18 cellular contexts compared by ENCODE assay signal in the genomic region with DNA sequence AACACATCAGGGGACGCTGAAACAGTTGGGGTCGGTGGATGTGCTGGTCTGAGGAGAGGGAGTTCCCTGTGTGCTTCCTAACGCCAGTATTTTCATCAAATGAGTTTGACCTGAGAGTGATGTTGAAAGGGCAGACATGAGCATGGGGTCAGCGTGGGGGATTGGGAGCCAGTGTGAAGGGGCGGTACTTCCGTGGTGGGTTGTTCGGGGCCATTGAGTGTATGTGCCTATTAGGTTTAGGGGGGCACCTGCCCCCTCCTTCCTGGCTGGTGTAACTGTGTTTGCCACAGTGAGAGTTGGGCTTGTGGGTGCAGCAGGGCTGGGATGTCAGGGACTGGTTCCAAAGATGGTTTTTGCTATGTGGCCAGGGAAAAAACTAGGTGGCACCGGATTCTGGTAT. TPM values are rescaled to one million over a fixed set of nuclear protein-coding genes. Genes with fewer than 3 reads are reported as not detected.
DNase-seq lines count a peak whose midpoint lies in the region; ATAC-seq and TF ChIP-seq lines count a peak whose summit lies in the region.
"Had no signal": no experiment of that assay in that cellular context is flagged by ENCODE, and none has a peak within 500 bp of the region (broad histone marks: within the 10 kb centered on the region; RNA-seq: fewer than 3 reads in every experiment).

No MANE protein-coding gene starts in this region.

- H3K27me3 ChIP-seq in adipocyte (replicated peaks; ENCODE audit: control insufficient read depth, insufficient read depth, low read length) = no peaks in the 10 kb centered on the region
- peaks cover 0 to 6% (median 0%) of the 10 kb centered on the region in 4 donors for H3K27me3 ChIP-seq in esophagus muscularis mucosa
- no peaks in the 10 kb centered on the region for H3K27me3 ChIP-seq in neuronal stem cell (ENCODE audit: control insufficient read depth in 3 of 3, insufficient read depth in 3 of 3, low read depth in 1 of 3, low read length in 3 of 3)
- H3K27me3 ChIP-seq in tibial artery = no peaks in the 10 kb centered on the region
- H3K27me3 ChIP-seq: SJSA1 had no signal

- peaks cover under 1% of the 10 kb centered on the region for H3K36me3 ChIP-seq in adipocyte (ENCODE audit: control insufficient read depth, insufficient read depth, low read length, severe bottlenecking)
- H3K36me3 ChIP-seq in esophagus muscularis mucosa = peaks cover 6 to 19% (median 13%) of the 10 kb centered on the region in 4 donors
- no peaks in the 10 kb centered on the region for H3K36me3 ChIP-seq in neuronal stem cell (replicated peaks in 1 of 2; ENCODE audit: control insufficient read depth in 2 of 2, insufficient read depth in 2 of 2, low read length in 2 of 2)
- peaks cover 35 to 56% (median 49%) of the 10 kb centered on the region in 3 donors for H3K36me3 ChIP-seq in tibial artery
- H3K36me3 ChIP-seq: upper lobe of left lung had no signal

- H4K91ac ChIP-seq in neuronal stem cell (ENCODE audit: low read depth, low read length, poor library complexity) = no peak overlapping the region

- H2BK120ac ChIP-seq in neuronal stem cell (ENCODE audit: low read depth, low read length) = no peak overlapping the region

- TF ChIP-seq CTCF in esophagus muscularis mucosa (IDR thresholded peaks at IDR 0.05) = no peak
- no peak for TF ChIP-seq CTCF in tibial artery (IDR thresholded peaks at IDR 0.05)

- H2BK12ac ChIP-seq in neuronal stem cell (ENCODE audit: low read length) = no peak overlapping the region

- H2BK5ac ChIP-seq in neuronal stem cell (ENCODE audit: low read length) = peak overlapping the region; percentile 14

- H3K4me1 ChIP-seq in adipocyte (ENCODE audit: control insufficient read depth, insufficient read depth, low read length) = peaks cover 23% of the 10 kb centered on the region
- peaks cover 24 to 100% (median 92%) of the 10 kb centered on the region in 4 donors for H3K4me1 ChIP-seq in esophagus muscularis mucosa
- H3K4me1 ChIP-seq in neuronal stem cell (ENCODE audit: control insufficient read depth in 2 of 2, insufficient read depth in 1 of 2, low read depth in 1 of 2, low read length in 2 of 2) = peaks cover 26 to 32% of the 10 kb centered on the region in 2 donors
- H3K4me1 ChIP-seq in tibial artery = peaks cover 5 to 97% (median 76%) of the 10 kb centered on the region in 4 donors
- H3K4me1 ChIP-seq: upper lobe of left lung had no signal

- intact Hi-C loops in esophagus muscularis mucosa (cut with DNase I) (no loop called here), tibial artery (cut with DNase I; ENCODE audit: low total_unique reads) (no loop called here)

- DNase-seq in adipocyte (ENCODE audit: low read depth) (no peak), esophagus muscularis mucosa (ENCODE audit: extremely low spot score) (no peak), neuronal stem cell (ENCODE audit: low spot score) (no peak), tibial artery (no peak), iPS-NIHi11 (ENCODE audit: low spot score) (no peak), germinal center (ENCODE audit: low spot score) (no peak)
- DNase-seq: NCI-H1436 treated with DMSO at 0.1 percent for 48 hours, NCI-H774 had no signal

- TF ChIP-seq POLR2A in esophagus muscularis mucosa (IDR thresholded peaks at IDR 0.05; ENCODE audit: low read depth) = no peak

- H3K14ac ChIP-seq in neuronal stem cell (ENCODE audit: low read length) = no peak overlapping the region

- H3K4me3 ChIP-seq in adipocyte (ENCODE audit: low read length) (no peak overlapping the region), esophagus muscularis mucosa (no peak overlapping the region), neuronal stem cell (ENCODE audit: low read length in 2 of 2) (no peak overlapping the region), tibial artery (no peak overlapping the region)
- H3K4me3 ChIP-seq: SJSA1, upper lobe of left lung had no signal

- no peak for ATAC-seq in GM18907 (IDR thresholded peaks at IDR 0.05; ENCODE audit: unreplicated experiment)
- ATAC-seq: stimulated activated naive CD8-positive, alpha-beta T cell treated with anti-CD3 and anti-CD28 coated beads, Interleukin-15, Interleukin-2, amounts not matched to agents 100 U/mL and 50 U/mL, for 24 hours had no signal

- no peak overlapping the region for H3K23ac ChIP-seq in neuronal stem cell (ENCODE audit: low read depth, low read length, poor library complexity)

- no peak overlapping the region for H3K4me2 ChIP-seq in neuronal stem cell (ENCODE audit: insufficient read depth, low read length, poor library complexity, severe bottlenecking)

- H2AFZ ChIP-seq in neuronal stem cell (ENCODE audit: low read length) = no peak overlapping the region

- H3K18ac ChIP-seq in neuronal stem cell (ENCODE audit: low read length) = no peak overlapping the region

- peak overlapping the region; percentile 24 for H2AK5ac ChIP-seq in neuronal stem cell (ENCODE audit: low read depth, low read length)

- H3K9ac ChIP-seq in adipocyte (ENCODE audit: low read length) = peak overlapping the region; percentile 62
- H3K9ac ChIP-seq in neuronal stem cell (ENCODE audit: low read depth, low read length, poor library complexity) = no peak overlapping the region

- no peak overlapping the region for H3K4ac ChIP-seq in neuronal stem cell (ENCODE audit: low read length)

- H4K8ac ChIP-seq in neuronal stem cell (ENCODE audit: low read depth, low read length) = no peak overlapping the region

- H3K79me1 ChIP-seq in neuronal stem cell (ENCODE audit: low read depth, low read length) = no peaks in the 10 kb centered on the region

- 66% methylated on average over 8 of the region's 8 CpGs for WGBS in esophagus muscularis mucosa
- WGBS in neuronal stem cell (ENCODE audit: extremely low coverage in 2 of 2, insufficient read length in 2 of 2, insufficient replicate concordance in 1 of 2), 2 donors = no CpG with 5 or more reads among the region's 8 CpGs

- H3K9me3 ChIP-seq in adipocyte (ENCODE audit: control insufficient read depth, low read length) (no peaks in the 10 kb centered on the region), esophagus muscularis mucosa (no peaks in the 10 kb centered on the region), neuronal stem cell (replicated peaks in 1 of 2; ENCODE audit: control insufficient read depth in 2 of 2, insufficient read depth in 1 of 2, low read depth in 1 of 2, low read length in 2 of 2) (no peaks in the 10 kb centered on the region), tibial artery (no peaks in the 10 kb centered on the region)
- H3K9me3 ChIP-seq: SJSA1, upper lobe of left lung had no signal

- no peak for TF ChIP-seq EP300 in esophagus muscularis mucosa (IDR thresholded peaks at IDR 0.05)

- H3K27ac ChIP-seq in esophagus muscularis mucosa (replicated peaks in 1 of 4) = peak overlapping the region; percentile 94 to 99 (median 96)
- no peak overlapping the region for H3K27ac ChIP-seq in neuronal stem cell (replicated peaks; ENCODE audit: low read length)
- peak overlapping the region; percentile 96 to 97 for H3K27ac ChIP-seq in tibial artery
- H3K27ac ChIP-seq: C4-2B, HL-60, SJSA1 had no signal

- no peak overlapping the region for H2BK15ac ChIP-seq in neuronal stem cell (ENCODE audit: low read length)

RNA-seq across cellular contexts. Expression of a gene that starts 24.4 kb away (rescaled TPM):
- 100 to 1,000 TPM; 115 to 251 (median 180) TPM for total RNA-seq in esophagus muscularis mucosa
- polyA plus RNA-seq in neuronal stem cell (2013, experiment 1 of 2) = 24.0 TPM
- 23.9 TPM for polyA plus RNA-seq in neuronal stem cell (2013, experiment 2 of 2)

RNA-seq across cellular contexts. Expression of a gene that starts 39.7 kb away (rescaled TPM):
- total RNA-seq in esophagus muscularis mucosa = 10 to 100 TPM; 16.2 to 32.6 (median 19.9) TPM
- 11.1 TPM for polyA plus RNA-seq in neuronal stem cell (2013, experiment 1 of 2)
- polyA plus RNA-seq in neuronal stem cell (2013, experiment 2 of 2) = 10.9 TPM

RNA-seq across cellular contexts. Expression of a gene that starts 40.8 kb away (rescaled TPM):
- over 10,000 TPM; 19,781 to 23,770 (median 22,752) TPM for total RNA-seq in esophagus muscularis mucosa
- polyA plus RNA-seq in neuronal stem cell (2013, experiment 1 of 2) = 0.24 TPM
- polyA plus RNA-seq in neuronal stem cell (2013, experiment 2 of 2) = 0.39 TPM
- total RNA-seq: dermis microvascular lymphatic vessel endothelial cell had no signal

RNA-seq across cellular contexts. Expression of a gene that starts 55.3 kb away (rescaled TPM):
- total RNA-seq in esophagus muscularis mucosa = not detected
- 0.14 TPM for polyA plus RNA-seq in neuronal stem cell (2013, experiment 1 of 2)
- 0.15 TPM for polyA plus RNA-seq in neuronal stem cell (2013, experiment 2 of 2)
- total RNA-seq: dermis microvascular lymphatic vessel endothelial cell, kidney epithelial cell, lung microvascular endothelial cell, mucosa of gallbladder, SJSA1 had no signal
